ENCODE assay signal across 12 cellular contexts in the genomic region with DNA sequence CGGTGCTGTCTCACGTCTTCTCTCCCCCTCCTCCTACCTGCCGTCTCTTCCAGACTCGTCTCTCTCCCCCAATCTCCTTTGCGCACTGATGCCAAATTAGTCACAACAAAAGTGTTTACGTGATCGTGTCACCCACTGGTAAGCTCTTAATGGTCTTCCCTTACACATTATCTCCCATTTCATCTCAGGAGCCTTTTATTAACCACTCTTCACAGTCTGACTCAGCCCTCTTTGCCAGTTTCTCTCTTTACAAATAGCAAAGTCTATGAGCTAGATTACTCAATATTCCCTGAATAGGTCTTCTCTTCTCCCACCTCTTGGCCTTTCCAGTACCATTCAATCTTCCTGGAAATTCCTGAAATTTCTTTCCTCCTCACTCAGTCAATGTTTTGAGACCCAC.
DNase-seq lines count a peak whose midpoint lies in the region; TF ChIP-seq lines count a peak whose summit lies in the region.
"Had no signal": no experiment of that assay in that cellular context is flagged by ENCODE, and none has a peak within 500 bp of the region (broad histone marks: within the 10 kb centered on the region; RNA-seq: fewer than 3 reads in every experiment).

No MANE protein-coding gene starts in this region.

- TF ChIP-seq CTCF in fibroblast of pulmonary artery (IDR thresholded peaks at IDR 0.05; ENCODE audit: low read length, missing control alignments) (no peak), thyroid gland (IDR thresholded peaks at IDR 0.05) (no peak)

- intact Hi-C loops in thyroid gland (cut with DNase I): no loop called here

- H3K27me3 ChIP-seq in thyroid gland: no peaks in the 10 kb centered on the region

- TF ChIP-seq POLR2A in thyroid gland (IDR thresholded peaks at IDR 0.05): no peak

- H3K36me3 ChIP-seq in thyroid gland: no peaks in the 10 kb centered on the region
- H3K36me3 ChIP-seq: WERI-Rb-1 had no signal

- no peak overlapping the region for H3K4me3 ChIP-seq in fibroblast of pulmonary artery (replicated peaks; ENCODE audit: low read depth, low read length)
- H3K4me3 ChIP-seq in skeletal muscle cell (ENCODE audit: low read depth, low read length): no peak overlapping the region
- no peak overlapping the region for H3K4me3 ChIP-seq in thyroid gland (replicated peaks in 1 of 3)

- H3K9me3 ChIP-seq in thyroid gland: no peaks in the 10 kb centered on the region

- no peaks in the 10 kb centered on the region for H3K4me1 ChIP-seq in thyroid gland

- DNase-seq in NCI-H1105 treated with DMSO at 0.1 percent for 48 hours (lab: John Stamatoyannopoulos, UW): peak; percentile 28
- DNase-seq in NCI-H1105 (lab: John Stamatoyannopoulos, UW): no peak
- DNase-seq in NCI-H226: peak; percentile 75
- DNase-seq in fibroblast of pulmonary artery (ENCODE audit: low read depth): peak; percentile 6
- DNase-seq in skeletal muscle cell (ENCODE audit: low read depth): peak; percentile 5
- DNase-seq in OCI-M1 (lab: John Stamatoyannopoulos, UW): no peak
- DNase-seq in thyroid gland: no peak
- DNase-seq in retina: no peak
- DNase-seq: activated naive CD8-positive, alpha-beta T cell treated with anti-CD3 and anti-CD28 coated beads, Interleukin-2, amount 10 ng/mL, durations not matched to agents 7 days and 5 days; NCI-H1048; NCI-H526 treated with DMSO at 0.1 percent for 48 hours; WERI-Rb-1 had no signal

- 49 to 51% methylated on average over 7 of the region's 7 CpGs for WGBS in thyroid gland, 2 donors

- H3K27ac ChIP-seq in thyroid gland: no peak overlapping the region
- H3K27ac ChIP-seq: WERI-Rb-1 had no signal

Comparison
In these comparisons a context has a peak if more than half of its experiments do, and no peak if none do; other contexts are left out.
1. DNase-seq: peak in NCI-H1105 treated with DMSO at 0.1 percent for 48 hours (single experiment), NCI-H226 (single experiment), fibroblast of pulmonary artery (single experiment) and skeletal muscle cell (single experiment); none in NCI-H1105 (single experiment), OCI-M1 (single experiment), thyroid gland (0 of 2) and retina (single experiment).